1 cellular context compared by ENCODE assay signal in the genomic region with DNA sequence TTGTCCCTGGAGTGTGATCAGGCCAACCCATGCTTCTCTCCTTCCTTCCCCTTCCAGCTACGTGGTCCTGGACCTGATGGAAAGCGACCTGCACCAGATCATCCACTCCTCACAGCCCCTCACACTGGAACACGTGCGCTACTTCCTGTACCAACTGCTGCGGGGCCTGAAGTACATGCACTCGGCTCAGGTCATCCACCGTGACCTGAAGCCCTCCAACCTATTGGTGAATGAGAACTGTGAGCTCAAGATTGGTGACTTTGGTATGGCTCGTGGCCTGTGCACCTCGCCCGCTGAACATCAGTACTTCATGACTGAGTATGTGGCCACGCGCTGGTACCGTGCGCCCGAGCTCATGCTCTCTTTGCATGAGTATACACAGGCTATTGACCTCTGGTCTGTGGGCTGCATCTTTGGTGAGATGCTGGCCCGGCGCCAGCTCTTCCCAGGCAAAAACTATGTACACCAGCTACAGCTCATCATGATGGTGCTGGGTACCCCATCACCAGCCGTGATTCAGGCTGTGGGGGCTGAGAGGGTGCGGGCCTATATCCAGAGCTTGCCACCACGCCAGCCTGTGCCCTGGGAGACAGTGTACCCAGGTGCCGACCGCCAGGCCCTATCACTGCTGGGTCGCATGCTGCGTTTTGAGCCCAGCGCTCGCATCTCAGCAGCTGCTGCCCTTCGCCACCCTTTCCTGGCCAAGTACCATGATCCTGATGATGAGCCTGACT.
TF ChIP-seq lines count a peak whose summit lies in the region.

No MANE protein-coding gene starts in this region.

TF ChIP-seq in IMR-90, 13 proteins besides CTCF, POLR2A, EP300 and RAD21:
- no peak for TF ChIP-seq BHLHE40 (IDR thresholded peaks at IDR 0.05; ENCODE audit: low read depth, low read length)
